1 cellular context compared by ENCODE assay signal in the genomic region with DNA sequence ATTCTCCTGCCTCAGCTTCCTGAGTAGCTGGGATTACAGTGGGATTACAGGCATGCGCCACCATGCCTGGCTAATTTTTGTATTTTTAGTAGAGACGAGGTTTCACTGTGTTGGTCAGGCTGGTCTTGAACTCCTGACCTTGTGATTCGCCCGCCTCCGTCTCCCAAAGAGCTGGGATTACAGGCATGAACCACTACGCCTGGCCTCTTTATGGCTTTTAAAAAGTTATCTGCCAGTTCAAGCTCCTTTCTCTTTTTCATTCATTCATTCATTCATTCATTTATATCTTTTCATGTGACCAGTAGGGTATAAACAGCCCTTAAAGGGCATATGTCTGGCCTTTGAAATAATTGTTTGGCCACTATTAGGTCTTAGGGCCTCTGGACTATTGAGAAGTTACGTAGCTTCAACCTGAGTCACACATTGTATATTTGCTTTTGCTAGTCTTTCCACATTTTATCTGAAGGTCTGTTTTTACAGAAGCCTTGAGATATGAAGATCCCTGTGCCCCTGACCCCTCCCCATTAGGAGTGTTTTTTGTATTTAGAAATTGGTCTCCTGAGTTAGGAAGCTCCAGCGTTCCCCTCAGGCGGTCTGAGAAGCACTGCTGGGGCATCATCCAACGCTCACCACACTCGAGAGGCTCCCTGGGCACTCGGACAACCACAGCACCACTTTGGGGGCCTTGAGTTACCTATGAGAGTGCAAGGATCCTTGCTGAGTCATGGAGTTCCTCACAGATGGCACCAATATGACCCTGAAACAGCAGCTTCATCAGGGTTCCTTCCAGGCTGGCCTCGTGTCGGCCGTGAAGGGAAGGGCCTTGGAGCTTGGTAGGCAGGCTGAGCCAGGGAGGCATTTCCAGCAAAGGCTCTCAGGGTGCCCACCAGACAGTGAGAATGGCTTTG.
TF ChIP-seq lines count a peak whose summit lies in the region.

No MANE protein-coding gene starts in this region.

TF ChIP-seq in HepG2, 621 proteins besides CTCF, POLR2A, EP300 and RAD21 (continued from another document and continues in another):
- TF ChIP-seq, protein P1, sequence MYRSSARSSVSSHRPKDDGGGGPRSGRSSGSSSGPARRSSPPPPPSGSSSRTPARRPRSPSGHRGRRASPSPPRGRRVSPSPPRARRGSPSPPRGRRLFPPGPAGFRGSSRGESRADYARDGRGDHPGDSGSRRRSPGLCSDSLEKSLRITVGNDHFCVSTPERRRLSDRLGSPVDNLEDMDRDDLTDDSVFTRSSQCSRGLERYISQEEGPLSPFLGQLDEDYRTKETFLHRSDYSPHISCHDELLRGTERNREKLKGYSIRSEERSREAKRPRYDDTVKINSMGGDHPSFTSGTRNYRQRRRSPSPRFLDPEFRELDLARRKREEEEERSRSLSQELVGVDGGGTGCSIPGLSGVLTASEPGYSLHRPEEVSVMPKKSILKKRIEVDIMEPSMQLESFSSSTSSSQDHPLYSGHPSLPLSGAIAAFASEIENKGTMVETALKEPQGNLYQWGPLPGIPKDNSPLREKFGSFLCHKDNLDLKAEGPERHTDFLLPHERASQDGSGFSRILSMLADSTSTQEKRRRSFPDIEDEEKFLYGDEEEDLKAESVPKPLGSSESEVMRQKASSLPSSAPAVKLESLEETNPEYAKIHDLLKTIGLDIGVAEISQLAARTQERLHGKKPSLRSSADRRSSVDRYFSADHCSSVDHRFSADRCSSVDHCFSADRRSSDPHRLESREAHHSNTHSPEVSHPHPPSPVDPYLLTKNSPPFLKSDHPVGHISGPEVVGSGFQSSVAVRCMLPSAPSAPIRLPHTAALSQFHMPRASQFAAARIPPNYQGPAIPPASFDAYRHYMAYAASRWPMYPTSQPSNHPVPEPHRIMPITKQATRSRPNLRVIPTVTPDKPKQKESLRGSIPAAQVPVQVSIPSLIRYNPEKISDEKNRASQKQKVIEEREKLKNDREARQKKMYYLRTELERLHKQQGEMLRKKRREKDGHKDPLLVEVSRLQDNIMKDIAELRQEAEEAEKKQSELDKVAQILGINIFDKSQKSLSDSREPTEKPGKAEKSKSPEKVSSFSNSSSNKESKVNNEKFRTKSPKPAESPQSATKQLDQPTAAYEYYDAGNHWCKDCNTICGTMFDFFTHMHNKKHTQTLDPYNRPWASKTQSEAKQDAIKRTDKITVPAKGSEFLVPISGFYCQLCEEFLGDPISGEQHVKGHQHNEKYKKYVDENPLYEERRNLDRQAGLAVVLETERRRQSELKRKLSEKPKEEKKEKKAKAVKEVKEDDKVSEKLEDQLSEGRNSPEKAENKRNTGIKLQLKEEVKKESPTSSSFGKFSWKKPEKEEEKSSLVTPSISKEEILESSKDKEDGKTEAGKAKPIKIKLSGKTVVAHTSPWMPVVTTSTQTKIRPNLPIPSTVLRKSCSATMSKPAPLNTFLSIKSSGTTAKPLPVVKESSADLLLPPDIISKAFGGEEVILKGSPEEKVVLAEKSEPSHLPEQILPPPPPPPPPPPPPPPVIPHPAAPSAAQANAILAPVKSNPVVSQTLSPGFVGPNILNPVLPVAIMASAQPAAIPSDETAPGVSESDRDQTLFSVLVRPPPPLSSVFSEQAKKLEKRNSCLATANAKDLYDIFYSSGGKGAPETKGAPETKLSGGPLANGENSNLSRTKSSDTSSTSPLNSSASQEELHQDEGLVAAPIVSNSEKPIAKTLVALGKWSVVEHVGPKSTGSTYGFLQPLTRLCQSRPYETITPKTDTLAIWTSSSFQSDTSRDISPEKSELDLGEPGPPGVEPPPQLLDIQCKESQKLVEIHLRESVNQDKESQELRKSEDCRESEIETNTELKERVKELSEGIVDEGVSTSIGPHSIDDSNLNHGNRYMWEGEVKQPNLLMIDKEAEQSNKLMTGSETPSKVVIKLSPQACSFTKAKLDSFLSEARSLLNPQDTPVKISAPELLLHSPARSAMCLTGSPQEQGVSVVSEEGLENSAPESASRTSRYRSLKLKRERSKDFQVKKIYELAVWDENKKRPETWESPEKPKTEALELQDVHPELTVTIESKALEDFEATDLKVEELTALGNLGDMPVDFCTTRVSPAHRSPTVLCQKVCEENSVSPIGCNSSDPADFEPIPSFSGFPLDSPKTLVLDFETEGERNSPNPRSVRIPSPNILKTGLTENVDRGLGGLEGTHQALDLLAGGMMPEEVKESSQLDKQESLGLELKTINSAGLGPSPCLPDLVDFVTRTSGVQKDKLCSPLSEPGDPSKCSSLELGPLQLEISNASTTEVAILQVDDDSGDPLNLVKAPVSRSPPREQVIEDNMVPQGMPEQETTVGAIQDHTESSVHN (CRISPR knock-in tag; IDR thresholded peaks at IDR 0.05), result no peak
- no peak for TF ChIP-seq ZFP36 (IDR thresholded peaks at IDR 0.05; ENCODE audit: borderline replicate concordance, low read depth, low read length, partially characterized antibody)
- TF ChIP-seq, protein P2, sequence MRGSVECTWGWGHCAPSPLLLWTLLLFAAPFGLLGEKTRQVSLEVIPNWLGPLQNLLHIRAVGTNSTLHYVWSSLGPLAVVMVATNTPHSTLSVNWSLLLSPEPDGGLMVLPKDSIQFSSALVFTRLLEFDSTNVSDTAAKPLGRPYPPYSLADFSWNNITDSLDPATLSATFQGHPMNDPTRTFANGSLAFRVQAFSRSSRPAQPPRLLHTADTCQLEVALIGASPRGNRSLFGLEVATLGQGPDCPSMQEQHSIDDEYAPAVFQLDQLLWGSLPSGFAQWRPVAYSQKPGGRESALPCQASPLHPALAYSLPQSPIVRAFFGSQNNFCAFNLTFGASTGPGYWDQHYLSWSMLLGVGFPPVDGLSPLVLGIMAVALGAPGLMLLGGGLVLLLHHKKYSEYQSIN (CRISPR knock-in tag; IDR thresholded peaks at IDR 0.05; ENCODE audit: borderline replicate concordance), result no peak
- no peak for TF ChIP-seq ZFP36L1 (CRISPR knock-in tag; IDR thresholded peaks at IDR 0.05)
- no peak for TF ChIP-seq ZNF468 (CRISPR knock-in tag; IDR thresholded peaks at IDR 0.05)
- TF ChIP-seq ZNF605 (CRISPR knock-in tag; IDR thresholded peaks at IDR 0.05), result no peak
- TF ChIP-seq ZKSCAN5 (CRISPR knock-in tag; IDR thresholded peaks at IDR 0.05), result no peak
- 0 out of 2 replicates have a peak, but pooled peaks have one; percentile 51 for TF ChIP-seq RXRA (CRISPR knock-in tag; IDR thresholded peaks at IDR 0.05)
- no peak for TF ChIP-seq ZNF546 (CRISPR knock-in tag; conservative IDR thresholded peaks at IDR 0.05)
- TF ChIP-seq ZNF616 (CRISPR knock-in tag; IDR thresholded peaks at IDR 0.05; ENCODE audit: low read depth), result no peak
- TF ChIP-seq MIER2 (CRISPR knock-in tag; IDR thresholded peaks at IDR 0.05), result no peak
- TF ChIP-seq ZNF615 (CRISPR knock-in tag; IDR thresholded peaks at IDR 0.05; ENCODE audit: borderline replicate concordance), result no peak
- TF ChIP-seq NONO (IDR thresholded peaks at IDR 0.05), result no peak
- TF ChIP-seq NONO (CRISPR knock-in tag; conservative IDR thresholded peaks at IDR 0.05), result 0 out of 2 replicates have a peak, but pooled peaks have one; percentile 15
- TF ChIP-seq ZFP1 (CRISPR knock-in tag; IDR thresholded peaks at IDR 0.05), result no peak
- TF ChIP-seq, protein P3, sequence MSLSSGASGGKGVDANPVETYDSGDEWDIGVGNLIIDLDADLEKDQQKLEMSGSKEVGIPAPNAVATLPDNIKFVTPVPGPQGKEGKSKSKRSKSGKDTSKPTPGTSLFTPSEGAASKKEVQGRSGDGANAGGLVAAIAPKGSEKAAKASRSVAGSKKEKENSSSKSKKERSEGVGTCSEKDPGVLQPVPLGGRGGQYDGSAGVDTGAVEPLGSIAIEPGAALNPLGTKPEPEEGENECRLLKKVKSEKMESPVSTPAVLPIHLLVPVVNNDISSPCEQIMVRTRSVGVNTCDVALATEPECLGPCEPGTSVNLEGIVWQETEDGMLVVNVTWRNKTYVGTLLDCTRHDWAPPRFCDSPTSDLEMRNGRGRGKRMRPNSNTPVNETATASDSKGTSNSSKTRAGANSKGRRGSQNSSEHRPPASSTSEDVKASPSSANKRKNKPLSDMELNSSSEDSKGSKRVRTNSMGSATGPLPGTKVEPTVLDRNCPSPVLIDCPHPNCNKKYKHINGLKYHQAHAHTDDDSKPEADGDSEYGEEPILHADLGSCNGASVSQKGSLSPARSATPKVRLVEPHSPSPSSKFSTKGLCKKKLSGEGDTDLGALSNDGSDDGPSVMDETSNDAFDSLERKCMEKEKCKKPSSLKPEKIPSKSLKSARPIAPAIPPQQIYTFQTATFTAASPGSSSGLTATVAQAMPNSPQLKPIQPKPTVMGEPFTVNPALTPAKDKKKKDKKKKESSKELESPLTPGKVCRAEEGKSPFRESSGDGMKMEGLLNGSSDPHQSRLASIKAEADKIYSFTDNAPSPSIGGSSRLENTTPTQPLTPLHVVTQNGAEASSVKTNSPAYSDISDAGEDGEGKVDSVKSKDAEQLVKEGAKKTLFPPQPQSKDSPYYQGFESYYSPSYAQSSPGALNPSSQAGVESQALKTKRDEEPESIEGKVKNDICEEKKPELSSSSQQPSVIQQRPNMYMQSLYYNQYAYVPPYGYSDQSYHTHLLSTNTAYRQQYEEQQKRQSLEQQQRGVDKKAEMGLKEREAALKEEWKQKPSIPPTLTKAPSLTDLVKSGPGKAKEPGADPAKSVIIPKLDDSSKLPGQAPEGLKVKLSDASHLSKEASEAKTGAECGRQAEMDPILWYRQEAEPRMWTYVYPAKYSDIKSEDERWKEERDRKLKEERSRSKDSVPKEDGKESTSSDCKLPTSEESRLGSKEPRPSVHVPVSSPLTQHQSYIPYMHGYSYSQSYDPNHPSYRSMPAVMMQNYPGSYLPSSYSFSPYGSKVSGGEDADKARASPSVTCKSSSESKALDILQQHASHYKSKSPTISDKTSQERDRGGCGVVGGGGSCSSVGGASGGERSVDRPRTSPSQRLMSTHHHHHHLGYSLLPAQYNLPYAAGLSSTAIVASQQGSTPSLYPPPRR (CRISPR knock-in tag; IDR thresholded peaks at IDR 0.05; ENCODE audit: borderline replicate concordance), result no peak
- TF ChIP-seq, protein P4, sequence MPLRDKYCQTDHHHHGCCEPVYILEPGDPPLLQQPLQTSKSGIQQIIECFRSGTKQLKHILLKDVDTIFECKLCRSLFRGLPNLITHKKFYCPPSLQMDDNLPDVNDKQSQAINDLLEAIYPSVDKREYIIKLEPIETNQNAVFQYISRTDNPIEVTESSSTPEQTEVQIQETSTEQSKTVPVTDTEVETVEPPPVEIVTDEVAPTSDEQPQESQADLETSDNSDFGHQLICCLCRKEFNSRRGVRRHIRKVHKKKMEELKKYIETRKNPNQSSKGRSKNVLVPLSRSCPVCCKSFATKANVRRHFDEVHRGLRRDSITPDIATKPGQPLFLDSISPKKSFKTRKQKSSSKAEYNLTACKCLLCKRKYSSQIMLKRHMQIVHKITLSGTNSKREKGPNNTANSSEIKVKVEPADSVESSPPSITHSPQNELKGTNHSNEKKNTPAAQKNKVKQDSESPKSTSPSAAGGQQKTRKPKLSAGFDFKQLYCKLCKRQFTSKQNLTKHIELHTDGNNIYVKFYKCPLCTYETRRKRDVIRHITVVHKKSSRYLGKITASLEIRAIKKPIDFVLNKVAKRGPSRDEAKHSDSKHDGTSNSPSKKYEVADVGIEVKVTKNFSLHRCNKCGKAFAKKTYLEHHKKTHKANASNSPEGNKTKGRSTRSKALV (CRISPR knock-in tag; IDR thresholded peaks at IDR 0.05), result no peak
- no peak for TF ChIP-seq FOXP1 (IDR thresholded peaks at IDR 0.05)
- TF ChIP-seq FOXP1 (CRISPR knock-in tag; IDR thresholded peaks at IDR 0.05), result peak; percentile 47
- TF ChIP-seq, protein P5, sequence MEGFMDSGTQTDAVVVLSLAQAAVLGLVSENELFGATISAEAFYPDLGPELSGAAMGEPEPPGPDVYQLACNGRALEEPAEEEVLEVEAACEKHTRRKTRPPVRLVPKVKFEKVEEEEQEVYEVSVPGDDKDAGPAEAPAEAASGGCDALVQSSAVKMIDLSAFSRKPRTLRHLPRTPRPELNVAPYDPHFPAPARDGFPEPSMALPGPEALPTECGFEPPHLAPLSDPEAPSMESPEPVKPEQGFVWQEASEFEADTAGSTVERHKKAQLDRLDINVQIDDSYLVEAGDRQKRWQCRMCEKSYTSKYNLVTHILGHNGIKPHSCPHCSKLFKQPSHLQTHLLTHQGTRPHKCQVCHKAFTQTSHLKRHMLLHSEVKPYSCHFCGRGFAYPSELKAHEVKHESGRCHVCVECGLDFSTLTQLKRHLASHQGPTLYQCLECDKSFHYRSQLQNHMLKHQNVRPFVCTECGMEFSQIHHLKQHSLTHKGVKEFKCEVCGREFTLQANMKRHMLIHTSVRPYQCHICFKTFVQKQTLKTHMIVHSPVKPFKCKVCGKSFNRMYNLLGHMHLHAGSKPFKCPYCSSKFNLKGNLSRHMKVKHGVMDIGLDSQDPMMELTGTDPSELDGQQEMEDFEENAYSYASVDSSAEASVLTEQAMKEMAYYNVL (CRISPR knock-in tag; IDR thresholded peaks at IDR 0.05; ENCODE audit: borderline replicate concordance), result no peak
- TF ChIP-seq, protein P6, sequence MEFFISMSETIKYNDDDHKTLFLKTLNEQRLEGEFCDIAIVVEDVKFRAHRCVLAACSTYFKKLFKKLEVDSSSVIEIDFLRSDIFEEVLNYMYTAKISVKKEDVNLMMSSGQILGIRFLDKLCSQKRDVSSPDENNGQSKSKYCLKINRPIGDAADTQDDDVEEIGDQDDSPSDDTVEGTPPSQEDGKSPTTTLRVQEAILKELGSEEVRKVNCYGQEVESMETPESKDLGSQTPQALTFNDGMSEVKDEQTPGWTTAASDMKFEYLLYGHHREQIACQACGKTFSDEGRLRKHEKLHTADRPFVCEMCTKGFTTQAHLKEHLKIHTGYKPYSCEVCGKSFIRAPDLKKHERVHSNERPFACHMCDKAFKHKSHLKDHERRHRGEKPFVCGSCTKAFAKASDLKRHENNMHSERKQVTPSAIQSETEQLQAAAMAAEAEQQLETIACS (CRISPR knock-in tag; IDR thresholded peaks at IDR 0.05), result no peak
- no peak for TF ChIP-seq ZNF782 (CRISPR knock-in tag; IDR thresholded peaks at IDR 0.05; ENCODE audit: borderline replicate concordance)
- TF ChIP-seq TBL1XR1 (IDR thresholded peaks at IDR 0.05; ENCODE audit: borderline replicate concordance, low read length, partially characterized antibody), result no peak
- TF ChIP-seq, protein P7, sequence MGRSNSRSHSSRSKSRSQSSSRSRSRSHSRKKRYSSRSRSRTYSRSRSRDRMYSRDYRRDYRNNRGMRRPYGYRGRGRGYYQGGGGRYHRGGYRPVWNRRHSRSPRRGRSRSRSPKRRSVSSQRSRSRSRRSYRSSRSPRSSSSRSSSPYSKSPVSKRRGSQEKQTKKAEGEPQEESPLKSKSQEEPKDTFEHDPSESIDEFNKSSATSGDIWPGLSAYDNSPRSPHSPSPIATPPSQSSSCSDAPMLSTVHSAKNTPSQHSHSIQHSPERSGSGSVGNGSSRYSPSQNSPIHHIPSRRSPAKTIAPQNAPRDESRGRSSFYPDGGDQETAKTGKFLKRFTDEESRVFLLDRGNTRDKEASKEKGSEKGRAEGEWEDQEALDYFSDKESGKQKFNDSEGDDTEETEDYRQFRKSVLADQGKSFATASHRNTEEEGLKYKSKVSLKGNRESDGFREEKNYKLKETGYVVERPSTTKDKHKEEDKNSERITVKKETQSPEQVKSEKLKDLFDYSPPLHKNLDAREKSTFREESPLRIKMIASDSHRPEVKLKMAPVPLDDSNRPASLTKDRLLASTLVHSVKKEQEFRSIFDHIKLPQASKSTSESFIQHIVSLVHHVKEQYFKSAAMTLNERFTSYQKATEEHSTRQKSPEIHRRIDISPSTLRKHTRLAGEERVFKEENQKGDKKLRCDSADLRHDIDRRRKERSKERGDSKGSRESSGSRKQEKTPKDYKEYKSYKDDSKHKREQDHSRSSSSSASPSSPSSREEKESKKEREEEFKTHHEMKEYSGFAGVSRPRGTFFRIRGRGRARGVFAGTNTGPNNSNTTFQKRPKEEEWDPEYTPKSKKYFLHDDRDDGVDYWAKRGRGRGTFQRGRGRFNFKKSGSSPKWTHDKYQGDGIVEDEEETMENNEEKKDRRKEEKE (IDR thresholded peaks at IDR 0.05), result no peak
- no peak for TF ChIP-seq ZBTB8A (CRISPR knock-in tag; IDR thresholded peaks at IDR 0.05; ENCODE audit: borderline replicate concordance, low read depth)
- no peak for TF ChIP-seq ZNF33A (CRISPR knock-in tag; IDR thresholded peaks at IDR 0.05; ENCODE audit: borderline replicate concordance)
- TF ChIP-seq NR2C2 (CRISPR knock-in tag; IDR thresholded peaks at IDR 0.05; ENCODE audit: borderline replicate concordance), result no peak
- TF ChIP-seq ZNF572 (CRISPR knock-in tag; IDR thresholded peaks at IDR 0.05), result no peak
- TF ChIP-seq MED13 (CRISPR knock-in tag; IDR thresholded peaks at IDR 0.05), result no peak
